ENCODE assay signal across 11 cellular contexts in genomic region chr7:142739927-142740492, GRCh38. TPM values are rescaled to one million over a fixed set of nuclear protein-coding genes. Genes with fewer than 3 reads are reported as not detected.
A peak's percentile ranks its signal among the peaks of the same experiment; 100 is the strongest.
DNase-seq lines count a peak whose midpoint lies in the region; ATAC-seq, FAIRE-seq and TF ChIP-seq lines count a peak whose summit lies in the region.
"Had no signal": no experiment of that assay in that cellular context is flagged by ENCODE, and none has a peak within 500 bp of the region (broad histone marks: within the 10 kb centered on the region; RNA-seq: fewer than 3 reads in every experiment).

No MANE protein-coding gene starts in this region.

- H3K4me1 ChIP-seq in Peyer's patch = no peaks in the 10 kb centered on the region
- no peaks in the 10 kb centered on the region for H3K4me1 ChIP-seq in small intestine (ENCODE audit: control insufficient read depth in 2 of 2, insufficient read depth in 1 of 2, low read depth in 1 of 2, low read length in 1 of 2)

- H3K9me3 Mint-ChIP-seq in activated naive CD4-positive, alpha-beta T cell treated with anti-CD3 and anti-CD28 coated beads, Interleukin-2, amount 50 U/mL, for 24 hours = no peaks in the 10 kb centered on the region
- H3K9me3 Mint-ChIP-seq in stimulated activated naive B cell treated with anti-CD40 and anti-IgM and Interleukin-4, amounts not matched to agents 10 μg/mL and 1 μg/mL and 100 μg/mL, for 72 hours = no peaks in the 10 kb centered on the region

- peak in 3 of 6 experiments; percentile 29 to 41 (median 41) for TF ChIP-seq CTCF in Peyer's patch (IDR thresholded peaks at IDR 0.05)

- H3K4me1 Mint-ChIP-seq in activated naive CD4-positive, alpha-beta T cell treated with anti-CD3 and anti-CD28 coated beads, Interleukin-2, amount 50 U/mL, for 24 hours = peaks cover 10% of the 10 kb centered on the region
- H3K4me1 Mint-ChIP-seq in stimulated activated naive B cell treated with anti-CD40 and anti-IgM and Interleukin-4, amounts not matched to agents 10 μg/mL and 1 μg/mL and 100 μg/mL, for 72 hours = peaks cover 21 to 32% of the 10 kb centered on the region in 2 donors

- no peak for FAIRE-seq in small intestine (lab: Jason Lieb, UNC)
- FAIRE-seq: astrocyte had no signal

- H3K27me3 Mint-ChIP-seq in activated naive CD4-positive, alpha-beta T cell treated with anti-CD3 and anti-CD28 coated beads, Interleukin-2, amount 50 U/mL, for 24 hours = no peaks in the 10 kb centered on the region
- H3K27me3 Mint-ChIP-seq in stimulated activated naive B cell treated with anti-CD40 and anti-IgM and Interleukin-4, amounts not matched to agents 10 μg/mL and 1 μg/mL and 100 μg/mL, for 72 hours = no peaks in the 10 kb centered on the region

- peak overlapping the region; percentile 35 for H3K27ac Mint-ChIP-seq in activated naive CD4-positive, alpha-beta T cell treated with anti-CD3 and anti-CD28 coated beads, Interleukin-2, amount 50 U/mL, for 24 hours
- H3K27ac Mint-ChIP-seq in stimulated activated naive B cell treated with anti-CD40 and anti-IgM and Interleukin-4, amounts not matched to agents 10 μg/mL and 1 μg/mL and 100 μg/mL, for 72 hours = peak overlapping the region; percentile 3

- no peaks in the 10 kb centered on the region for H3K36me3 Mint-ChIP-seq in activated naive CD4-positive, alpha-beta T cell treated with anti-CD3 and anti-CD28 coated beads, Interleukin-2, amount 50 U/mL, for 24 hours
- H3K36me3 Mint-ChIP-seq in stimulated activated naive B cell treated with anti-CD40 and anti-IgM and Interleukin-4, amounts not matched to agents 10 μg/mL and 1 μg/mL and 100 μg/mL, for 72 hours = no peaks in the 10 kb centered on the region

- H3K36me3 ChIP-seq in Peyer's patch (no peaks in the 10 kb centered on the region), small intestine (ENCODE audit: control insufficient read depth in 2 of 2, insufficient read depth in 2 of 2, low read length in 2 of 2) (no peaks in the 10 kb centered on the region)

- H3K9me3 ChIP-seq in Peyer's patch = no peaks in the 10 kb centered on the region
- H3K9me3 ChIP-seq in small intestine (ENCODE audit: control insufficient read depth, low read depth) = no peaks in the 10 kb centered on the region

- 43 to 60% (median 55%) methylated on average over 2 of the region's 2 CpGs for WGBS in small intestine, 3 donors

- H3K4me3 ChIP-seq in Peyer's patch = no peak overlapping the region
- H3K4me3 ChIP-seq in small intestine (ENCODE audit: low read depth in 1 of 2, low read length in 2 of 2) = no peak overlapping the region
- H3K4me3 ChIP-seq: lung had no signal

- H3K27ac ChIP-seq in Peyer's patch = no peak overlapping the region
- no peak overlapping the region for H3K27ac ChIP-seq in small intestine (ENCODE audit: low read depth in 1 of 2, low read length in 1 of 2)

- no peak for DNase-seq in activated naive CD4-positive, alpha-beta T cell (lab: John Stamatoyannopoulos, UW)
- DNase-seq in Peyer's patch (peak in 2 of 3 donors; percentile 47 to 54), AML-193 (lab: John Stamatoyannopoulos, UW) (no peak), small intestine (no peak), NCI-H748 treated with DMSO at 0.1 percent for 48 hours (lab: John Stamatoyannopoulos, UW) (no peak)
- peak; percentile 39 for DNase-seq in stimulated activated naive B cell treated with anti-CD40 and anti-IgM and Interleukin-4, amounts not matched to agents 10 μg/mL and 1 μg/mL and 100 μg/mL, for 72 hours
- DNase-seq: NCI-H510A treated with DMSO at 0.1 percent for 48 hours had no signal

- ATAC-seq in HG02759 (IDR thresholded peaks at IDR 0.05; ENCODE audit: unreplicated experiment) = peak; percentile 96
- ATAC-seq in stimulated activated naive B cell treated with anti-CD40 and anti-IgM and Interleukin-4, amounts not matched to agents 10 μg/mL and 1 μg/mL and 100 μg/mL, for 72 hours (replicated peaks) = peak; percentile 98

- H3K4me3 Mint-ChIP-seq in activated naive CD4-positive, alpha-beta T cell treated with anti-CD3 and anti-CD28 coated beads, Interleukin-2, amount 50 U/mL, for 24 hours = peak overlapping the region; percentile 39
- H3K4me3 Mint-ChIP-seq in stimulated activated naive B cell treated with anti-CD40 and anti-IgM and Interleukin-4, amounts not matched to agents 10 μg/mL and 1 μg/mL and 100 μg/mL, for 72 hours = no peak overlapping the region

- H3K27me3 ChIP-seq in Peyer's patch (no peaks in the 10 kb centered on the region), small intestine (ENCODE audit: control insufficient read depth in 2 of 2, insufficient read depth in 2 of 2, low read length in 2 of 2) (no peaks in the 10 kb centered on the region)

- TF ChIP-seq POLR2A in Peyer's patch (IDR thresholded peaks at IDR 0.05) = no peak

RNA-seq across cellular contexts. Expression of gene PRSS1, which starts 9.3 kb away (rescaled TPM):
- not detected for total RNA-seq in Peyer's patch
- polyA plus RNA-seq in small intestine = 10 to 100 TPM; 12.6 to 28.2 (median 17.3) TPM
- total RNA-seq: astrocyte had no signal

RNA-seq across cellular contexts. Expression of gene PRSS2, which starts 30.8 kb away (rescaled TPM):
- total RNA-seq in Peyer's patch = 100 to 1,000 TPM in 3 of 4 donors, 10 to 100 TPM in 1; 29.7 to 243 (median 208) TPM
- polyA plus RNA-seq in small intestine = 100 to 1,000 TPM in 2 of 3 donors, 10 to 100 TPM in 1; 91.5 to 814 (median 154) TPM
- total RNA-seq: astrocyte had no signal

Comparison
In these comparisons a context has a peak if more than half of its experiments do, and no peak if none do; other contexts are left out.
1. DNase-seq: peak in Peyer's patch (2 of 3) and stimulated activated naive B cell treated with anti-CD40 and anti-IgM and Interleukin-4, amounts not matched to agents 10 μg/mL and 1 μg/mL and 100 μg/mL, for 72 hours (single experiment); none in activated naive CD4-positive, alpha-beta T cell (0 of 4), AML-193 (0 of 2), small intestine (single experiment) and NCI-H748 treated with DMSO at 0.1 percent for 48 hours (single experiment).